In genomic region chr3:34703058-34703457, GRCh38 we compare ENCODE assay signal across 24 cellular contexts.
"Had no signal": no experiment of that assay in that cellular context is flagged by ENCODE, and none has a peak within 500 bp of the region (broad histone marks: within the 10 kb centered on the region; RNA-seq: fewer than 3 reads in every experiment).

No MANE protein-coding gene starts in this region.

- ATAC-seq: activated CD8-positive, alpha-beta T cell treated with anti-CD3 and anti-CD28 coated beads for 36 hours; activated T-cell treated with anti-CD3 and anti-CD28 coated beads, Interleukin-2, amount 50 U/mL, for 4 hours; esophagus mucosa had no signal

- H3K27me3 Mint-ChIP-seq: activated CD8-positive, alpha-beta T cell treated with anti-CD3 and anti-CD28 coated beads for 36 hours; activated naive CD4-positive, alpha-beta T cell treated with anti-CD3 and anti-CD28 coated beads, Interleukin-2, amount 10 ng/mL, durations not matched to agents 7 days and 5 days; activated naive CD8-positive, alpha-beta T cell; central memory CD8-positive, alpha-beta T cell; dendritic cell treated with granulocyte-macrophage colony-stimulating factor and Interleukin-4, amounts not matched to agents 40 ng/mL and 50 ng/mL, for 4 days had no signal

- DNase-seq: activated CD4-positive, alpha-beta T cell treated with anti-CD3 and anti-CD28 coated beads for 4 hours; activated CD4-positive, alpha-beta T cell treated with anti-CD3 and anti-CD28 coated beads, Interleukin-2, amount 50 U/mL, for 1 hour; activated CD4-positive, alpha-beta T cell treated with anti-CD3 and anti-CD28 coated beads, Interleukin-2, amount 50 U/mL, for 48 hours; activated CD4-positive, CD25-positive, alpha-beta regulatory T cell; activated CD4-positive, CD25-positive, alpha-beta regulatory T cell treated with anti-CD3 and anti-CD28 coated beads, Interleukin-2, amount 50 U/mL, for 72 hours; activated CD8-positive, alpha-beta memory T cell treated with anti-CD3 and anti-CD28 coated beads for 24 hours; activated CD8-positive, alpha-beta T cell treated with anti-CD3 and anti-CD28 coated beads for 36 hours; activated effector memory CD4-positive, alpha-beta T cell treated with anti-CD3 and anti-CD28 coated beads, Interleukin-2, amount 50 U/mL, for 16 hours; activated naive CD4-positive, alpha-beta T cell treated with anti-CD3 and anti-CD28 coated beads, Interleukin-2, amount 10 ng/mL, durations not matched to agents 7 days and 5 days; activated T-cell treated with anti-CD3 and anti-CD28 coated beads, Interleukin-2, amount 50 U/mL, for 4 hours; amniotic stem cell; anterior cingulate cortex; brain microvascular endothelial cell; dorsolateral prefrontal cortex; effector memory CD4-positive, alpha-beta T cell; endodermal cell; foreskin fibroblast; head of caudate nucleus; hippocampal formation had no signal

- H3K27ac Mint-ChIP-seq: activated CD8-positive, alpha-beta T cell treated with anti-CD3 and anti-CD28 coated beads for 36 hours; activated naive CD4-positive, alpha-beta T cell treated with anti-CD3 and anti-CD28 coated beads, Interleukin-2, amount 10 ng/mL, durations not matched to agents 7 days and 5 days; activated naive CD8-positive, alpha-beta T cell; activated T-helper 2 cell treated with anti-CD3 and anti-CD28 coated beads, Interferon-gamma antibody, Interleukin-2, Interleukin-4, amounts not matched to agents 10 μg/mL and 5 μg/mL and 100 μg/mL, durations not matched to agents 14 hours and 24 hours and 36 hours; dendritic cell treated with granulocyte-macrophage colony-stimulating factor and Interleukin-4, amounts not matched to agents 40 ng/mL and 50 ng/mL, for 4 days; endodermal cell had no signal

- H3K4me3 Mint-ChIP-seq: activated CD8-positive, alpha-beta T cell treated with anti-CD3 and anti-CD28 coated beads for 36 hours; activated naive CD4-positive, alpha-beta T cell treated with anti-CD3 and anti-CD28 coated beads, Interleukin-2, amount 10 ng/mL, durations not matched to agents 7 days and 5 days; activated naive CD8-positive, alpha-beta T cell; activated T-cell treated with anti-CD3 and anti-CD28 coated beads, Interleukin-2, amount 50 U/mL, for 4 hours; central memory CD8-positive, alpha-beta T cell; dendritic cell treated with granulocyte-macrophage colony-stimulating factor and Interleukin-4, amounts not matched to agents 40 ng/mL and 50 ng/mL, for 4 days; endodermal cell had no signal

- H3K36me3 Mint-ChIP-seq: activated naive CD4-positive, alpha-beta T cell treated with anti-CD3 and anti-CD28 coated beads, Interleukin-2, amount 10 ng/mL, durations not matched to agents 7 days and 5 days had no signal

- H3K4me1 Mint-ChIP-seq: activated naive CD4-positive, alpha-beta T cell treated with anti-CD3 and anti-CD28 coated beads, Interleukin-2, amount 10 ng/mL, durations not matched to agents 7 days and 5 days; central memory CD8-positive, alpha-beta T cell; endodermal cell had no signal
